In genomic region chr1:95111014-95111413, GRCh38 we compare ENCODE assay signal across 22 cellular contexts. TPM values are rescaled to one million over a fixed set of nuclear protein-coding genes. Genes with fewer than 3 reads are reported as not detected.
A peak's percentile ranks its signal among the peaks of the same experiment; 100 is the strongest.
DNase-seq lines count a peak whose midpoint lies in the region; ATAC-seq, FAIRE-seq and TF ChIP-seq lines count a peak whose summit lies in the region.
"Had no signal": no experiment of that assay in that cellular context is flagged by ENCODE, and none has a peak within 500 bp of the region (broad histone marks: within the 10 kb centered on the region; RNA-seq: fewer than 3 reads in every experiment).

No MANE protein-coding gene starts in this region.

- CTCF ChIA-PET in K562 (lab: Yijun Ruan, JAX; ENCODE audit: low intra/inter-chr PET ratio) = no interaction called here

- ATAC-seq in K562 (peak; percentile 84), pancreas (no peak), GM18520 (IDR thresholded peaks at IDR 0.05; ENCODE audit: unreplicated experiment) (no peak)
- ATAC-seq: CD8-positive, alpha-beta T cell had no signal

- H3K4me3 ChIP-seq in BLaER1 (no peak overlapping the region), K562 (no peak overlapping the region), pancreas (no peak overlapping the region)
- H3K4me3 ChIP-seq: BLaER1 treated with 17β-estradiol and CSF1 and Interleukin-3, amounts not matched to agents 10 nM and 100 nM had no signal

- no peaks in the 10 kb centered on the region for H3K36me3 ChIP-seq in BLaER1
- no peaks in the 10 kb centered on the region for H3K36me3 ChIP-seq in K562 (ENCODE audit: control insufficient read depth, insufficient read depth, low read length)
- H3K36me3 ChIP-seq in pancreas = no peaks in the 10 kb centered on the region
- H3K36me3 ChIP-seq: BE2C; BLaER1 treated with 17β-estradiol and CSF1 and Interleukin-3, amounts not matched to agents 10 nM and 100 nM had no signal

- intact Hi-C loops in K562 (cut with micrococcal nuclease) (no loop called here), pancreas (cut with DNase I) (loop anchor here in 1 of 3 donors (10.0 kb wide), 1 partner anchor 124 kb away; the partner anchor contains the start of gene RWDD3)

- POLR2A ChIA-PET in K562 (lab: Yijun Ruan, JAX) = no interaction called here

- BruUV-seq in K562 (replicated peaks; lab: Mats Ljungman, UMichigan) = no TSS peak

- H4K20me1 ChIP-seq in BLaER1 (no peaks in the 10 kb centered on the region), K562 (replicated peaks; ENCODE audit: control insufficient read depth, insufficient read depth, low read length) (no peaks in the 10 kb centered on the region)
- H4K20me1 ChIP-seq: BLaER1 treated with 17β-estradiol and CSF1 and Interleukin-3, amounts not matched to agents 10 nM and 100 nM had no signal

- no peaks in the 10 kb centered on the region for H3K9me1 ChIP-seq in K562 (ENCODE audit: control insufficient read depth, insufficient read depth, low read length)

- TF ChIP-seq CTCF in K562 (IDR thresholded peaks at IDR 0.05 in 2 of 3, conservative IDR thresholded peaks at IDR 0.05 in 1 of 3; ENCODE audit: insufficient read depth in 2 of 3, low read depth in 1 of 3, low read length in 3 of 3) (no peak), pancreas (IDR thresholded peaks at IDR 0.05) (no peak)

- DNase-seq in K562 (ENCODE audit: extremely low read depth in 1 of 4, low spot score in 3 of 4) (peak in 1 of 4 experiments; percentile 80), pancreas (no peak), hippocampal formation (lab: John Stamatoyannopoulos, UW) (no peak), NCI-H1092 (lab: John Stamatoyannopoulos, UW) (no peak)
- DNase-seq: ACHN; BE2C; Caco-2; Calu3; CD4-positive, alpha-beta T cell; CD8-positive, alpha-beta T cell; DMS79 treated with DMSO at 0.1 percent for 48 hours; GF-D8 had no signal

- TF ChIP-seq EP300 in K562 (IDR thresholded peaks at IDR 0.05; ENCODE audit: low read length) = peak; percentile 16; the same call in 1 of the 2 replicates

- TF ChIP-seq RAD21 in K562 (CRISPR knock-in tag; conservative IDR thresholded peaks at IDR 0.05 in 1 of 2, IDR thresholded peaks at IDR 0.05 in 1 of 2) = no peak

- in situ Hi-C loops in K562 (cut with MboI) = no loop called here

- FAIRE-seq in K562 (lab: Jason Lieb, UNC) (peak; percentile 84), pancreas (lab: Jason Lieb, UNC) (peak; percentile 13)
- FAIRE-seq: A204.1, D721Med, G401.6, GM12891 had no signal

- H3K79me2 ChIP-seq in K562 (ENCODE audit: control insufficient read depth, insufficient read depth, low read length) = no peaks in the 10 kb centered on the region

- no peak overlapping the region for H3K27ac ChIP-seq in BLaER1
- peak overlapping the region; percentile 60; the same call in 2 of the 3 replicates for H3K27ac ChIP-seq in K562 (ENCODE audit: extremely low read depth, low read depth, low read length)
- H3K27ac ChIP-seq in pancreas = no peak overlapping the region
- H3K27ac ChIP-seq: 22Rv1; BLaER1 treated with 17β-estradiol and CSF1 and Interleukin-3, amounts not matched to agents 10 nM and 100 nM; C4-2B had no signal

- no peaks in the 10 kb centered on the region for H3K9me3 ChIP-seq in BLaER1
- H3K9me3 ChIP-seq in K562 (replicated peaks; ENCODE audit: control insufficient read depth, insufficient read depth, low read depth, low read length) = no peaks in the 10 kb centered on the region; the same call in 1 of the 2 replicates
- H3K9me3 ChIP-seq in pancreas = no peaks in the 10 kb centered on the region
- H3K9me3 ChIP-seq: BE2C; BLaER1 treated with 17β-estradiol and CSF1 and Interleukin-3, amounts not matched to agents 10 nM and 100 nM; Caco-2 had no signal

- peaks cover 4% of the 10 kb centered on the region for H3K27me3 ChIP-seq in BLaER1
- H3K27me3 ChIP-seq in K562 (ENCODE audit: control insufficient read depth in 2 of 2, insufficient read depth in 2 of 2, low read length in 2 of 2) = no peaks in the 10 kb centered on the region
- H3K27me3 ChIP-seq in pancreas = no peaks in the 10 kb centered on the region
- H3K27me3 ChIP-seq: BE2C had no signal

- H3K4me2 ChIP-seq in BLaER1 (peak overlapping the region; percentile 58; the same call in 1 of the 2 replicates), K562 (ENCODE audit: insufficient read depth, low read length) (no peak overlapping the region; the same call in 1 of the 2 replicates)

- 0% methylated on average over 1 of the region's 1 CpG for WGBS in K562 (ENCODE audit: insufficient coverage, low coverage, missing lambda C conversion rate)
- 87 to 100% methylated on average over 1 of the region's 1 CpG for WGBS in pancreas, 2 donors

- H3K4me1 ChIP-seq in BLaER1 (peaks cover 13% of the 10 kb centered on the region), K562 (replicated peaks in 1 of 2; ENCODE audit: control insufficient read depth in 2 of 2, insufficient read depth in 2 of 2, low read length in 2 of 2) (peaks cover 14 to 22% of the 10 kb centered on the region in 2 experiments; a peak in 4 of 5 replicates), pancreas (peaks cover 0 to 1% (median 0%) of the 10 kb centered on the region in 3 donors)
- H3K4me1 ChIP-seq: BE2C had no signal

- TF ChIP-seq POLR2A in K562 (conservative IDR thresholded peaks at IDR 0.05) = no peak

- H3K9ac ChIP-seq in BLaER1 (no peak overlapping the region), K562 (ENCODE audit: insufficient read depth in 1 of 2, low read depth in 2 of 2, low read length in 2 of 2) (no peak overlapping the region)
- H3K9ac ChIP-seq: BLaER1 treated with 17β-estradiol and CSF1 and Interleukin-3, amounts not matched to agents 10 nM and 100 nM had no signal

- H2AFZ ChIP-seq in K562 (ENCODE audit: low read depth, low read length) = peak overlapping the region; percentile 90; the same call in 1 of the 2 replicates

TF ChIP-seq in K562, 482 proteins besides CTCF, POLR2A, EP300 and RAD21 (continues in another document):
- TF ChIP-seq SMARCE1 (IDR thresholded peaks at IDR 0.05) (peak; percentile 39; the same call in 1 of the 2 replicates), CXXC5 (CRISPR knock-in tag; IDR thresholded peaks at IDR 0.05) (0 out of 2 replicates have a peak, but pooled peaks have one; percentile 7), PPARD (CRISPR knock-in tag; IDR thresholded peaks at IDR 0.05) (no peak), ARID1B (IDR thresholded peaks at IDR 0.05) (peak; percentile 78), CC2D1A (IDR thresholded peaks at IDR 0.05) (0 out of 2 replicates have a peak, but pooled peaks have one; percentile 20), TEAD4 (IDR thresholded peaks at IDR 0.05; ENCODE audit: low read length) (peak; percentile 78), TEAD4 (CRISPR knock-in tag; IDR thresholded peaks at IDR 0.05; ENCODE audit: borderline replicate concordance) (no peak), ZNF79 (CRISPR knock-in tag; IDR thresholded peaks at IDR 0.05; ENCODE audit: low read depth) (no peak), NFIC (IDR thresholded peaks at IDR 0.05) (0 out of 2 replicates have a peak, but pooled peaks have one; percentile 27), GATA2 (CRISPR knock-in tag; IDR thresholded peaks at IDR 0.05) (0 out of 2 replicates have a peak, but pooled peaks have one; percentile 15), TRIM24 (IDR thresholded peaks at IDR 0.05) (peak; percentile 36 to 41; a peak in 2 of 4 replicates), SOX6 (IDR thresholded peaks at IDR 0.05) (peak; percentile 16; the same call in 1 of the 2 replicates), TCF3 (CRISPR knock-in tag; IDR thresholded peaks at IDR 0.05) (peak; percentile 54; the same call in 1 of the 2 replicates), CBFA2T3 (IDR thresholded peaks at IDR 0.05) (peak; percentile 89), TAL1 (IDR thresholded peaks at IDR 0.05) (peak; percentile 71)

RNA-seq across cellular contexts. Expression of gene TLCD4, which starts 6.1 kb away (rescaled TPM):
- 10.7 and 22.5 TPM in 2 replicates for total RNA-seq in K562 (2011; cell fraction: chromatin; rRNA removed; ENCODE audit: low replicate concordance)
- total RNA-seq in K562 (2011; cell fraction: nucleolus; rRNA removed) = 7.2 and 9.1 TPM in 2 replicates
- total RNA-seq in K562 (2011; cell fraction: nucleoplasm; rRNA removed) = 20.7 and 39.0 TPM in 2 replicates
- total RNA-seq in K562 (2014; rRNA removed) (7.6 and 10.3 TPM in 2 replicates), K562 (2014; rRNA removed; fragmentation: Illumina TruSeq; extraction: Trizol) (19.8 and 23.6 TPM in 2 replicates), K562 (2015; rRNA removed; fragmentation: Illumina TruSeq; extraction: Trizol) (6.8 and 7.5 TPM in 2 replicates), K562 (2021) (13.9 and 16.5 TPM in 2 replicates), pancreas (10 to 100 TPM; 12.3 to 19.5 (median 14.2) TPM)
- polyA plus RNA-seq in K562 (2011; rRNA removed) (9.6 and 16.6 TPM in 2 replicates), K562 (2014; fragmentation: Illumina TruSeq; extraction: Trizol) (8.4 and 10.9 TPM in 2 replicates), K562 (2014; fragmentation: Nextera tagmentation; extraction: Ambion mirVana) (1 to 10 TPM; 3.5 to 5.0 TPM), K562 (2014; rRNA removed) (6.5 and 6.6 TPM in 2 replicates), pancreas (1 to 10 TPM; 2.1 to 4.5 TPM)
- 2.2 and 4.5 TPM in 2 replicates for polyA plus RNA-seq in K562 (2011; cell fraction: cytosol; rRNA removed)
- polyA plus RNA-seq in K562 (2011; cell fraction: nucleus; rRNA removed) = 2.3 and 2.7 TPM in 2 replicates
- polyA plus RNA-seq in K562 (2012) = 5.0 and 5.7 TPM in 2 replicates
- polyA minus RNA-seq in K562 (2011; rRNA and poly(A)+ RNA removed) = 26.5 and 41.8 TPM in 2 replicates
- polyA minus RNA-seq in K562 (2011; cell fraction: cytosol; rRNA and poly(A)+ RNA removed) = 8.3 and 10.7 TPM in 2 replicates
- polyA minus RNA-seq in K562 (2011; cell fraction: nucleus; rRNA and poly(A)+ RNA removed) = 3.1 and 4.1 TPM in 2 replicates
- total RNA-seq: A673 had no signal

RNA-seq across cellular contexts. Expression of gene ALG14, which starts 38.3 kb away (rescaled TPM):
- 1.6 and 2.1 TPM in 2 replicates for total RNA-seq in K562 (2011; cell fraction: chromatin; rRNA removed; ENCODE audit: low replicate concordance)
- 1.2 and 3.7 TPM in 2 replicates for total RNA-seq in K562 (2011; cell fraction: nucleolus; rRNA removed)
- total RNA-seq in K562 (2011; cell fraction: nucleoplasm; rRNA removed) = 3.2 and 4.2 TPM in 2 replicates
- total RNA-seq in K562 (2014; rRNA removed) = 1.8 and 2.8 TPM in 2 replicates
- total RNA-seq in K562 (2014; rRNA removed; fragmentation: Illumina TruSeq; extraction: Trizol) = 3.9 and 6.8 TPM in 2 replicates
- 2.6 and 3.3 TPM in 2 replicates for total RNA-seq in K562 (2015; rRNA removed; fragmentation: Illumina TruSeq; extraction: Trizol)
- 6.1 and 8.6 TPM in 2 replicates for total RNA-seq in K562 (2021)
- polyA plus RNA-seq in K562 (2011; rRNA removed) = 2.8 and 2.9 TPM in 2 replicates
- polyA plus RNA-seq in K562 (2011; cell fraction: cytosol; rRNA removed) = 1.3 and 2.0 TPM in 2 replicates
- polyA plus RNA-seq in K562 (2011; cell fraction: nucleus; rRNA removed) = 0.94 and 1.3 TPM in 2 replicates
- polyA plus RNA-seq in K562 (2012) = 3.3 and 4.6 TPM in 2 replicates
- 4.7 and 4.9 TPM in 2 replicates for polyA plus RNA-seq in K562 (2014; fragmentation: Illumina TruSeq; extraction: Trizol)
- 10 to 100 TPM; 14.9 to 16.2 TPM for polyA plus RNA-seq in K562 (2014; fragmentation: Nextera tagmentation; extraction: Ambion mirVana)
- 2.2 and 2.8 TPM in 2 replicates for polyA plus RNA-seq in K562 (2014; rRNA removed)
- polyA minus RNA-seq in K562 (2011; rRNA and poly(A)+ RNA removed) = 1.6 and 2.0 TPM in 2 replicates
- polyA minus RNA-seq in K562 (2011; cell fraction: cytosol; rRNA and poly(A)+ RNA removed) = 1.4 and 12.8 TPM in 2 replicates
- 1.5 and 4.4 TPM in 2 replicates for polyA minus RNA-seq in K562 (2011; cell fraction: nucleus; rRNA and poly(A)+ RNA removed)
- total RNA-seq in pancreas = 1 to 10 TPM; 4.3 to 6.2 (median 5.7) TPM
- 1 to 10 TPM; 1.1 to 1.3 TPM for polyA plus RNA-seq in pancreas
